ENCODE assay signal across 1 cellular context in the genomic region with DNA sequence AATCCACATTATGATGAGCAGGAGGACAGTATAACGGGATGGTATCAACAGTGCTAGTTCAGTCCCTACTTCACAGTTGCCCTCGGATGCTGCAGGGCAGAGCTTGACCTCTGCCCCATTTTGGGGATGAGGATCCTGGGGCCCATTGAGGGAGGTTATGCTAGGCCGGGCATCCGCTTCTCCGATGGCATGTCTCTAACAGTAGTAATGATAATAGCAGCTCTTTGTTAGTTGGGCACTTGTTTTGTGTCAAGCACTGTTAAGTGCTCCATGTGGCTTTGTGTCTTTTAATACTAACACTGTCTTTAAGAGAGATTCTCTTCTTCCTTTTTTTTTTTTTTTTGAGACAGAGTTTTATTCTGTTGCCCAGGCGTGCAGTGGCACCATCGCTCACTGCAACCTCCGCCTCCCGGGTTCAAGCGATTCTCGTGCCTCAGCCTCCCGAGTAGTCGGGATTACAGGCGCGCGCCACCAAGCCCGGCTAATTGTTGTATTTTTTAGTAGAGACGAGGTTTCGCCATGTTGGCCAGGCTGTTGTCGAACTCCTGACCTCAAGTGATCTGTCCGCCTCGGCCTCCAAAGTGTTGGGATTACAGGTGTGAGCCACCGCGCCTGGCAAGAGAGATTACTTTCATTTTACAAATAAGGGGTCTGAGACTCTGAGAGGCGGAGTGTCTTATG.
TF ChIP-seq lines count a peak whose summit lies in the region.

No MANE protein-coding gene starts in this region.

TF ChIP-seq in HEK293, 187 proteins besides CTCF, POLR2A, EP300 and RAD21 (continued from another document):
- TF ChIP-seq, protein P1, sequence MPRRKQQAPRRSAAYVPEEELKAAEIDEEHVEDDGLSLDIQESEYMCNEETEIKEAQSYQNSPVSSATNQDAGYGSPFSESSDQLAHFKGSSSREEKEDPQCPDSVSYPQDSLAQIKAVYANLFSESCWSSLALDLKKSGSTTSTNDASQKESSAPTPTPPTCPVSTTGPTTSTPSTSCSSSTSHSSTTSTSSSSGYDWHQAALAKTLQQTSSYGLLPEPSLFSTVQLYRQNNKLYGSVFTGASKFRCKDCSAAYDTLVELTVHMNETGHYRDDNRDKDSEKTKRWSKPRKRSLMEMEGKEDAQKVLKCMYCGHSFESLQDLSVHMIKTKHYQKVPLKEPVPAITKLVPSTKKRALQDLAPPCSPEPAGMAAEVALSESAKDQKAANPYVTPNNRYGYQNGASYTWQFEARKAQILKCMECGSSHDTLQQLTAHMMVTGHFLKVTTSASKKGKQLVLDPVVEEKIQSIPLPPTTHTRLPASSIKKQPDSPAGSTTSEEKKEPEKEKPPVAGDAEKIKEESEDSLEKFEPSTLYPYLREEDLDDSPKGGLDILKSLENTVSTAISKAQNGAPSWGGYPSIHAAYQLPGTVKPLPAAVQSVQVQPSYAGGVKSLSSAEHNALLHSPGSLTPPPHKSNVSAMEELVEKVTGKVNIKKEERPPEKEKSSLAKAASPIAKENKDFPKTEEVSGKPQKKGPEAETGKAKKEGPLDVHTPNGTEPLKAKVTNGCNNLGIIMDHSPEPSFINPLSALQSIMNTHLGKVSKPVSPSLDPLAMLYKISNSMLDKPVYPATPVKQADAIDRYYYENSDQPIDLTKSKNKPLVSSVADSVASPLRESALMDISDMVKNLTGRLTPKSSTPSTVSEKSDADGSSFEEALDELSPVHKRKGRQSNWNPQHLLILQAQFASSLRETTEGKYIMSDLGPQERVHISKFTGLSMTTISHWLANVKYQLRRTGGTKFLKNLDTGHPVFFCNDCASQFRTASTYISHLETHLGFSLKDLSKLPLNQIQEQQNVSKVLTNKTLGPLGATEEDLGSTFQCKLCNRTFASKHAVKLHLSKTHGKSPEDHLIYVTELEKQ (tag by site-specific recombination; IDR thresholded peaks at IDR 0.05; ENCODE audit: borderline replicate concordance): no peak
- TF ChIP-seq ZNF174 (tag by site-specific recombination; IDR thresholded peaks at IDR 0.05) (no peak), GLIS1 (tag by site-specific recombination; IDR thresholded peaks at IDR 0.05) (no peak), ZNF292 (tag by site-specific recombination; IDR thresholded peaks at IDR 0.05; ENCODE audit: borderline replicate concordance, low read depth) (no peak), KLF8 (tag by site-specific recombination; IDR thresholded peaks at IDR 0.05) (no peak), ZNF302 (tag by site-specific recombination; IDR thresholded peaks at IDR 0.05; ENCODE audit: low read depth) (no peak)
